In genomic region chr3:152051501-152052404, GRCh38 we compare ENCODE assay signal across 9 cellular contexts.
A peak's percentile ranks its signal among the peaks of the same experiment; 100 is the strongest.
DNase-seq lines count a peak whose midpoint lies in the region; ATAC-seq and TF ChIP-seq lines count a peak whose summit lies in the region.
"Had no signal": no experiment of that assay in that cellular context is flagged by ENCODE, and none has a peak within 500 bp of the region (broad histone marks: within the 10 kb centered on the region; RNA-seq: fewer than 3 reads in every experiment).

No MANE protein-coding gene starts in this region.

- in situ Hi-C loops in SK-MEL-5 (cut with HindIII; ENCODE audit: low pct_unique_long_range_greater_than_20kb, low sequenced_read_pairs): no loop called here

- 81% methylated on average over 3 of the region's 3 CpGs for WGBS in right cardiac atrium

- H3K27ac ChIP-seq in right cardiac atrium (ENCODE audit: low read length): no peak overlapping the region

- H3K9me3 ChIP-seq in right cardiac atrium (ENCODE audit: control insufficient read depth, low read length): no peaks in the 10 kb centered on the region

- no peaks in the 10 kb centered on the region for H3K36me3 Mint-ChIP-seq in osteocyte (ENCODE audit: unreplicated experiment)

- no peaks in the 10 kb centered on the region for H3K4me1 ChIP-seq in right cardiac atrium (ENCODE audit: control insufficient read depth, insufficient read depth, low read length)

- TF ChIP-seq CTCF in osteocyte (IDR thresholded peaks at IDR 0.05): no peak

- ATAC-seq in GM18517 (IDR thresholded peaks at IDR 0.05; ENCODE audit: unreplicated experiment) (peak; percentile 65), HG02938 (IDR thresholded peaks at IDR 0.05; ENCODE audit: unreplicated experiment) (peak; percentile 61), right cardiac atrium (no peak)

- intact Hi-C loops in posterior vena cava (cut with DNase I) (no loop called here), right cardiac atrium (cut with DNase I) (no loop called here)

- H3K27ac Mint-ChIP-seq in osteocyte (ENCODE audit: unreplicated experiment): peak overlapping the region; percentile 78
- H3K27ac Mint-ChIP-seq: endodermal cell had no signal

- DNase-seq in SK-MEL-5 (ENCODE audit: low read depth, low spot score) (peak; percentile 23), osteocyte (ENCODE audit: extremely low spot score, unreplicated experiment) (no peak), posterior vena cava (ENCODE audit: low spot score) (no peak), NCI-H187 (lab: John Stamatoyannopoulos, UW) (no peak), right cardiac atrium (no peak)
- DNase-seq: endodermal cell, midbrain had no signal

- H3K4me1 Mint-ChIP-seq in osteocyte (ENCODE audit: unreplicated experiment): peaks cover 24% of the 10 kb centered on the region

- H3K27me3 Mint-ChIP-seq in osteocyte (ENCODE audit: unreplicated experiment): no peaks in the 10 kb centered on the region

- no peak overlapping the region for H3K4me3 ChIP-seq in right cardiac atrium (ENCODE audit: low read length)

- H3K9me3 Mint-ChIP-seq in osteocyte (ENCODE audit: unreplicated experiment): peaks cover 6% of the 10 kb centered on the region
- H3K9me3 Mint-ChIP-seq: endodermal cell had no signal

- no peaks in the 10 kb centered on the region for H3K27me3 ChIP-seq in right cardiac atrium (ENCODE audit: control insufficient read depth, insufficient read depth)

- no peak overlapping the region for H3K4me3 Mint-ChIP-seq in osteocyte (ENCODE audit: unreplicated experiment)
- H3K4me3 Mint-ChIP-seq: endodermal cell had no signal

Comparison
In these comparisons a context has a peak if more than half of its experiments do, and no peak if none do; other contexts are left out.
1. ATAC-seq: peak in GM18517 (single experiment) and HG02938 (single experiment); none in right cardiac atrium (0 of 2).